Comparison of ENCODE assay signal across 9 cellular contexts in genomic region chr2:170770304-170771048, GRCh38. TPM values are rescaled to one million over a fixed set of nuclear protein-coding genes. Genes with fewer than 3 reads are reported as not detected.
DNase-seq lines count a peak whose midpoint lies in the region; ATAC-seq and TF ChIP-seq lines count a peak whose summit lies in the region.
"Had no signal": no experiment of that assay in that cellular context is flagged by ENCODE, and none has a peak within 500 bp of the region (broad histone marks: within the 10 kb centered on the region; RNA-seq: fewer than 3 reads in every experiment).

TSS of gene ERICH2 (plus strand) at chr2:170770378. CDS start at chr2:170770682, 304 bp downstream.

- peak within 1 kb of the TSS; percentile 79 to 92 (median 88) for H3K4me3 Mint-ChIP-seq in CD4-positive, CD25-positive, alpha-beta regulatory T cell

- H3K4me1 ChIP-seq in CD4-positive, CD25-positive, alpha-beta regulatory T cell (ENCODE audit: control insufficient read depth, insufficient read depth, low read length, poor library complexity, severe bottlenecking): peaks cover 14% of the 10 kb centered on the region
- peaks cover 13% of the 10 kb centered on the region for H3K4me1 ChIP-seq in OCI-LY3 (ENCODE audit: low read length)
- H3K4me1 ChIP-seq in esophagus muscularis mucosa: peaks cover 6 to 19% (median 16%) of the 10 kb centered on the region in 4 donors

- H4K20me1 ChIP-seq in OCI-LY3 (ENCODE audit: insufficient read depth, low read length): no peaks in the 10 kb centered on the region

- peaks cover 61% of the 10 kb centered on the region for H3K27me3 Mint-ChIP-seq in CD4-positive, CD25-positive, alpha-beta regulatory T cell

- peak within 1 kb of the TSS in 1 of 3 donors; percentile 49 for H3K27ac Mint-ChIP-seq in CD4-positive, CD25-positive, alpha-beta regulatory T cell

- intact Hi-C loops in esophagus muscularis mucosa (cut with DNase I): loop anchor here (5.0 kb wide), 1 partner anchor 42 kb away; no protein-coding TSS in a partner anchor

- peak within 1 kb of the TSS; percentile 99 for H2AFZ ChIP-seq in OCI-LY3 (ENCODE audit: low read depth, low read length)

- no peak for TF ChIP-seq POLR2A in esophagus muscularis mucosa (IDR thresholded peaks at IDR 0.05; ENCODE audit: low read depth)

- H3K9ac ChIP-seq in OCI-LY3 (ENCODE audit: low read length): peak within 1 kb of the TSS; percentile 82

- H3K4me3 ChIP-seq in CD4-positive, CD25-positive, alpha-beta regulatory T cell (ENCODE audit: low read depth, low read length): peak within 1 kb of the TSS; percentile 60
- H3K4me3 ChIP-seq in OCI-LY3 (ENCODE audit: low read length) (peak within 1 kb of the TSS; percentile 98), esophagus muscularis mucosa (peak within 1 kb of the TSS; percentile 72 to 73 (median 73))

- no peaks in the 10 kb centered on the region for H3K36me3 Mint-ChIP-seq in CD4-positive, CD25-positive, alpha-beta regulatory T cell

- ATAC-seq in CD4-positive, CD25-positive, alpha-beta regulatory T cell (ENCODE audit: low read depth in 2 of 2): peak; percentile 71 to 73

- H3K36me3 ChIP-seq in CD4-positive, CD25-positive, alpha-beta regulatory T cell (ENCODE audit: control insufficient read depth, insufficient read depth, low read length): no peaks in the 10 kb centered on the region
- H3K36me3 ChIP-seq in OCI-LY3 (replicated peaks; ENCODE audit: low read depth, low read length) (no peaks in the 10 kb centered on the region), esophagus muscularis mucosa (no peaks in the 10 kb centered on the region)

- H3K9me3 Mint-ChIP-seq in CD4-positive, CD25-positive, alpha-beta regulatory T cell: peaks cover 0 to 2% (median 0%) of the 10 kb centered on the region in 7 donors

- H3K79me2 ChIP-seq in OCI-LY3 (ENCODE audit: low read length): no peaks in the 10 kb centered on the region

- WGBS in esophagus muscularis mucosa: 2% methylated on average over 23 of the region's 54 CpGs

- peaks cover 0 to 16% (median 10%) of the 10 kb centered on the region in 4 donors for H3K4me1 Mint-ChIP-seq in CD4-positive, CD25-positive, alpha-beta regulatory T cell

- H3K27ac ChIP-seq in CD4-positive, CD25-positive, alpha-beta regulatory T cell (ENCODE audit: insufficient read depth, low read length, poor library complexity, severe bottlenecking): no peak within 1 kb of the TSS
- peak within 1 kb of the TSS; percentile 29 for H3K27ac ChIP-seq in OCI-LY3 (ENCODE audit: low read length)
- peak within 1 kb of the TSS; percentile 73 to 84 (median 78) for H3K27ac ChIP-seq in esophagus muscularis mucosa (replicated peaks in 1 of 4)

- H3K27me3 ChIP-seq in CD4-positive, CD25-positive, alpha-beta regulatory T cell (ENCODE audit: control insufficient read depth, insufficient read depth, low read length): peaks cover 23% of the 10 kb centered on the region
- H3K27me3 ChIP-seq in OCI-LY3 (ENCODE audit: low read depth, low read length): peaks cover 16% of the 10 kb centered on the region
- H3K27me3 ChIP-seq in esophagus muscularis mucosa: no peaks in the 10 kb centered on the region

- DNase-seq in CD4-positive, CD25-positive, alpha-beta regulatory T cell: peak; percentile 49 to 75 (median 49)
- peak; percentile 94 for DNase-seq in GM20000 (ENCODE audit: low spot score)
- DNase-seq in HT1080 (ENCODE audit: low read depth): peak; percentile 65
- peak; percentile 69 for DNase-seq in activated T-cell treated with anti-CD3 and anti-CD28 coated beads, Interleukin-2, amount 50 U/mL, for 1 hour
- DNase-seq in esophagus muscularis mucosa (ENCODE audit: extremely low spot score): no peak
- DNase-seq in myocyte (ENCODE audit: low read depth): peak; percentile 65
- DNase-seq in stimulated activated CD8-positive, alpha-beta memory T cell treated with anti-CD3 and anti-CD28 coated beads, Interleukin-7, amount 100 ng/mL, for 24 hours (ENCODE audit: low read depth): peak; percentile 13

- no peak for TF ChIP-seq EP300 in esophagus muscularis mucosa (IDR thresholded peaks at IDR 0.05)

- no peaks in the 10 kb centered on the region for H3K9me3 ChIP-seq in CD4-positive, CD25-positive, alpha-beta regulatory T cell (ENCODE audit: control insufficient read depth in 2 of 2, low read length in 2 of 2)
- H3K9me3 ChIP-seq in OCI-LY3 (ENCODE audit: insufficient read depth, low read length): no peaks in the 10 kb centered on the region
- H3K9me3 ChIP-seq in esophagus muscularis mucosa: no peaks in the 10 kb centered on the region

- TF ChIP-seq CTCF in GM20000 (IDR thresholded peaks at IDR 0.05; ENCODE audit: extremely low read depth, missing control alignments) (no peak), OCI-LY3 (IDR thresholded peaks at IDR 0.05; ENCODE audit: low read depth, low read length) (peak; percentile 43), esophagus muscularis mucosa (IDR thresholded peaks at IDR 0.05) (peak in 2 of 3 experiments; percentile 11 to 21)

- peak within 1 kb of the TSS; percentile 82 for H3K4me2 ChIP-seq in OCI-LY3 (ENCODE audit: low read length)

RNA-seq across cellular contexts. Expression of gene ERICH2, which starts in this region (rescaled TPM):
- total RNA-seq in CD4-positive, CD25-positive, alpha-beta regulatory T cell: not detected
- polyA plus RNA-seq in CD4-positive, CD25-positive, alpha-beta regulatory T cell: not detected
- not detected in 2 replicates for total RNA-seq in HT1080 (2014; rRNA removed; shearing (Covaris generic))
- polyA plus RNA-seq in HT1080 (2015; cell fraction: cytosol; rRNA removed): 0.20 TPM in 1 of 2 replicates, not detected in the other
- polyA plus RNA-seq in HT1080 (2015; cell fraction: nucleus; rRNA removed): not detected in 2 replicates
- total RNA-seq in esophagus muscularis mucosa (1 to 10 TPM in 1 of 4 donors, not detected in 3; 1.7 TPM), myocyte (not detected in 2 replicates)
- 0.82 TPM for polyA plus RNA-seq in myocyte (2012)
- total RNA-seq: activated CD8-positive, alpha-beta memory T cell treated with anti-CD3 and anti-CD28 coated beads for 36 hours had no signal

Comparison
In these comparisons a context has a peak if more than half of its experiments do, and no peak if none do; other contexts are left out.
1. Peak in DNase-seq, ATAC-seq and H3K4me3 ChIP-seq in CD4-positive, CD25-positive, alpha-beta regulatory T cell; RNA of the gene not detected or under 1 TPM.
2. Peak in DNase-seq in HT1080; RNA of the gene not detected or under 1 TPM.
3. Peak in DNase-seq in myocyte; RNA of the gene not detected or under 1 TPM.